Comparison of ENCODE assay signal across 8 cellular contexts in the genomic region with DNA sequence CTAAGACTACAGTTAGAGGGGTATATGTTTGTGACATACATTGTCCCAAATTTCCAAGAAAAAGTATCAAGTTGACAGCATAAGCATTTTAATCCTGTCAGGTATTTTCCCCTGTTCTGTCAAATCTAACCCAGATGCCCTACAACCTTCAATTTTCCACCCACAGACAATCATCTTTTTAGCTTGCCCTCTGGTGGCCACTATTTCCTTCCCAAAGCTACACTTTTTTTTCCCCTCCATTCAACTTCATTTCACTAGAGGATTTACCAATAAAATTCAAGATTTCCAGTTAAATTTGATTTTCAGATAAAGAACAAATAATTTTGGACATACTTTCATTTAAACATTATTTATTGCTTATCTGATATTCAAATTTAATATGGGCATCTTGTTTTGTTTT.
A peak's percentile ranks its signal among the peaks of the same experiment; 100 is the strongest.
DNase-seq lines count a peak whose midpoint lies in the region; ATAC-seq and TF ChIP-seq lines count a peak whose summit lies in the region.

No MANE protein-coding gene starts in this region.

- no peaks in the 10 kb centered on the region for H3K27me3 Mint-ChIP-seq in activated T-cell treated with anti-CD3 and anti-CD28 coated beads, Interleukin-2, amount 50 U/mL, for 4 hours (ENCODE audit: low read depth)

- H2BK120ac ChIP-seq in mesendoderm (ENCODE audit: low read depth, low read length), result no peak overlapping the region

- no peak overlapping the region for H3K4me2 ChIP-seq in mesendoderm (ENCODE audit: low read length)

- no peak overlapping the region for H2AK5ac ChIP-seq in mesendoderm (ENCODE audit: low read length)

- no peak overlapping the region for H3K9ac ChIP-seq in mesendoderm (ENCODE audit: low read length)

- H3K27ac ChIP-seq in mesendoderm (ENCODE audit: low read depth, low read length) (no peak overlapping the region), spleen (no peak overlapping the region)

- H3K4me3 Mint-ChIP-seq in activated T-cell treated with anti-CD3 and anti-CD28 coated beads, Interleukin-2, amount 50 U/mL, for 4 hours, result no peak overlapping the region

- no peaks in the 10 kb centered on the region for H3K79me1 ChIP-seq in mesendoderm (ENCODE audit: low read length)

- no peaks in the 10 kb centered on the region for H3K79me2 ChIP-seq in mesendoderm (ENCODE audit: control insufficient read depth, insufficient read depth, low read length)

- no peak overlapping the region for H3K4ac ChIP-seq in mesendoderm (ENCODE audit: low read depth, low read length)

- no peak overlapping the region for H2BK5ac ChIP-seq in mesendoderm (ENCODE audit: low read length)

- no peak for ATAC-seq in activated T-cell treated with anti-CD3 and anti-CD28 coated beads, Interleukin-2, amount 50 U/mL, for 4 hours

- peak in 4 of 11 experiments; percentile 10 to 35 (median 24) for TF ChIP-seq CTCF in spleen (IDR thresholded peaks at IDR 0.05 in 8 of 11, conservative IDR thresholded peaks at IDR 0.05 in 3 of 11)

- no peak for TF ChIP-seq POLR2A in spleen (IDR thresholded peaks at IDR 0.05)

- H3K36me3 ChIP-seq in mesendoderm (ENCODE audit: control insufficient read depth, insufficient read depth, low read length) (no peaks in the 10 kb centered on the region), spleen (no peaks in the 10 kb centered on the region)

- intact Hi-C loops in spleen (cut with DNase I; ENCODE audit: low total_unique reads), result no loop called here

- H3K23ac ChIP-seq in mesendoderm (ENCODE audit: low read length), result no peak overlapping the region

- peak; percentile 70 for DNase-seq in DMS53 (lab: John Stamatoyannopoulos, UW)
- peak; percentile 48 for DNase-seq in KBM-7
- peak; percentile 35 for DNase-seq in amniotic epithelial cell (ENCODE audit: low read depth)
- peak; percentile 47 for DNase-seq in mesendoderm
- DNase-seq in activated naive CD4-positive, alpha-beta T cell treated with Interleukin-2 at 50 U/mL for 16 hours, result no peak
- no peak for DNase-seq in activated T-cell treated with anti-CD3 and anti-CD28 coated beads, Interleukin-2, amount 50 U/mL, for 4 hours
- DNase-seq in D341Med (ENCODE audit: low spot score), result no peak
- DNase-seq in spleen, result no peak

- H4K5ac ChIP-seq in mesendoderm (ENCODE audit: low read length), result no peak overlapping the region

- no peak overlapping the region for H3K56ac ChIP-seq in mesendoderm (ENCODE audit: low read length)

- in situ Hi-C loops in KBM-7 (cut with MboI; ENCODE audit: low pct_unique_long_range_greater_than_20kb, low sequenced_read_pairs), result no loop called here

- H3K4me3 ChIP-seq in mesendoderm (ENCODE audit: low read length), result no peak overlapping the region
- no peak overlapping the region for H3K4me3 ChIP-seq in spleen

- H3K9me3 ChIP-seq in spleen, result peaks cover 0 to 11% (median 0%) of the 10 kb centered on the region in 8 donors

- H3K4me1 ChIP-seq in mesendoderm (ENCODE audit: control insufficient read depth, low read depth, low read length) (no peaks in the 10 kb centered on the region), spleen (no peaks in the 10 kb centered on the region)

- no peaks in the 10 kb centered on the region for H3K4me1 Mint-ChIP-seq in activated T-cell treated with anti-CD3 and anti-CD28 coated beads, Interleukin-2, amount 50 U/mL, for 4 hours (ENCODE audit: low read depth)

- H3K18ac ChIP-seq in mesendoderm (ENCODE audit: low read length), result no peak overlapping the region

- no peak overlapping the region for H2BK15ac ChIP-seq in mesendoderm (replicated peaks; ENCODE audit: low read depth)

- no peaks in the 10 kb centered on the region for H3K27me3 ChIP-seq in mesendoderm (ENCODE audit: insufficient read depth, low read length, poor library complexity)
- H3K27me3 ChIP-seq in spleen (replicated peaks in 1 of 7), result no peaks in the 10 kb centered on the region

- H4K8ac ChIP-seq in mesendoderm (ENCODE audit: low read depth, low read length), result no peak overlapping the region

- peaks cover 5% of the 10 kb centered on the region for H3K9me3 Mint-ChIP-seq in activated T-cell treated with anti-CD3 and anti-CD28 coated beads, Interleukin-2, amount 50 U/mL, for 4 hours

- no peaks in the 10 kb centered on the region for H3K36me3 Mint-ChIP-seq in activated T-cell treated with anti-CD3 and anti-CD28 coated beads, Interleukin-2, amount 50 U/mL, for 4 hours (ENCODE audit: insufficient read depth)

Comparison
In these comparisons a context has a peak if more than half of its experiments do, and no peak if none do; other contexts are left out.
1. DNase-seq: peak in DMS53 (single experiment), KBM-7 (single experiment), amniotic epithelial cell (single experiment) and mesendoderm (single experiment); none in activated naive CD4-positive, alpha-beta T cell treated with Interleukin-2 at 50 U/mL for 16 hours (single experiment), activated T-cell treated with anti-CD3 and anti-CD28 coated beads, Interleukin-2, amount 50 U/mL, for 4 hours (single experiment), D341Med (single experiment) and spleen (single experiment).